38 cellular contexts compared by ENCODE assay signal in genomic region chr2:16362611-16363010, GRCh38.
"Had no signal": no experiment of that assay in that cellular context is flagged by ENCODE, and none has a peak within 500 bp of the region (broad histone marks: within the 10 kb centered on the region; RNA-seq: fewer than 3 reads in every experiment).

No MANE protein-coding gene starts in this region.

- H3K9me3 Mint-ChIP-seq: activated naive CD4-positive, alpha-beta T cell treated with anti-CD3 and anti-CD28 coated beads for 36 hours; activated naive CD4-positive, alpha-beta T cell treated with anti-CD3 and anti-CD28 coated beads, Interleukin-2, amount 10 ng/mL, durations not matched to agents 7 days and 5 days; activated T-cell treated with anti-CD3 and anti-CD28 coated beads, Interleukin-2, amount 50 U/mL, for 4 hours; activated T-helper 1 cell treated with anti-CD3 and anti-CD28 coated beads, Interleukin-12 subunit alpha, Interleukin-12 subunit beta, Interleukin-2, Interleukin-4 antibody, amounts not matched to agents 30 ng/mL and 10 ng/mL and 1 ng/mL, durations not matched to agents 14 hours and 24 hours and 36 hours; activated T-helper 2 cell treated with anti-CD3 and anti-CD28 coated beads, Interferon-gamma antibody, Interleukin-2, Interleukin-4, amounts not matched to agents 10 μg/mL and 5 μg/mL and 100 μg/mL, durations not matched to agents 14 hours and 24 hours and 36 hours had no signal

- H3K4me3 ChIP-seq: adrenal gland, ascending aorta, body of pancreas, breast epithelium, cardiac muscle cell had no signal

- H3K36me3 Mint-ChIP-seq: activated naive CD4-positive, alpha-beta T cell treated with anti-CD3 and anti-CD28 coated beads, Interleukin-2, amount 10 ng/mL, durations not matched to agents 7 days and 5 days; activated naive CD4-positive, alpha-beta T cell treated with anti-CD3 and anti-CD28 coated beads, Interleukin-2, amount 50 U/mL, for 24 hours; activated naive CD4-positive, alpha-beta T cell treated with anti-CD3 and anti-CD28 coated beads, Interleukin-2, amount 50 U/mL, for 72 hours; activated naive CD8-positive, alpha-beta T cell; activated naive CD8-positive, alpha-beta T cell treated with anti-CD3 and anti-CD28 coated beads for 36 hours; activated naive CD8-positive, alpha-beta T cell treated with anti-CD3 and anti-CD28 coated beads, Interleukin-2, amount 10 ng/mL, durations not matched to agents 7 days and 5 days; brain had no signal

- H3K4me3 Mint-ChIP-seq: activated naive CD4-positive, alpha-beta T cell treated with anti-CD3 and anti-CD28 coated beads for 36 hours; activated naive CD4-positive, alpha-beta T cell treated with anti-CD3 and anti-CD28 coated beads, Interleukin-2, amount 10 ng/mL, durations not matched to agents 7 days and 5 days; activated naive CD4-positive, alpha-beta T cell treated with anti-CD3 and anti-CD28 coated beads, Interleukin-2, amount 50 U/mL, for 24 hours; activated naive CD8-positive, alpha-beta T cell; activated naive CD8-positive, alpha-beta T cell treated with anti-CD3 and anti-CD28 coated beads for 36 hours; activated naive CD8-positive, alpha-beta T cell treated with anti-CD3 and anti-CD28 coated beads, Interleukin-2, amount 10 ng/mL, durations not matched to agents 7 days and 5 days; activated naive CD8-positive, alpha-beta T cell treated with anti-CD3 and anti-CD28 coated beads, Interleukin-2, amount 50 U/mL, for 24 hours; activated T-cell treated with anti-CD3 and anti-CD28 coated beads, Interleukin-2, amount 50 U/mL, for 24 hours; activated T-cell treated with anti-CD3 and anti-CD28 coated beads, Interleukin-2, amount 50 U/mL, for 4 hours; activated T-cell treated with anti-CD3 and anti-CD28 coated beads, Interleukin-2, amount 50 U/mL, for 72 hours; activated T-helper 1 cell treated with anti-CD3 and anti-CD28 coated beads, Interleukin-12 subunit alpha, Interleukin-12 subunit beta, Interleukin-2, Interleukin-4 antibody, amounts not matched to agents 30 ng/mL and 10 ng/mL and 1 ng/mL, durations not matched to agents 14 hours and 24 hours and 36 hours; activated T-helper 17 cell treated with anti-CD3 and anti-CD28 coated beads, Interleukin-2, amount 50 U/mL, for 72 hours; brain; central memory CD8-positive, alpha-beta T cell had no signal

- H3K4me1 ChIP-seq: adrenal gland, ascending aorta, body of pancreas, breast epithelium had no signal

- H3K4me1 Mint-ChIP-seq: activated naive CD4-positive, alpha-beta T cell treated with anti-CD3 and anti-CD28 coated beads, Interleukin-2, amount 10 ng/mL, durations not matched to agents 7 days and 5 days; activated naive CD4-positive, alpha-beta T cell treated with anti-CD3 and anti-CD28 coated beads, Interleukin-2, amount 50 U/mL, for 24 hours; activated naive CD8-positive, alpha-beta T cell treated with anti-CD3 and anti-CD28 coated beads for 36 hours; activated naive CD8-positive, alpha-beta T cell treated with anti-CD3 and anti-CD28 coated beads, Interleukin-2, amount 10 ng/mL, durations not matched to agents 7 days and 5 days; activated naive CD8-positive, alpha-beta T cell treated with anti-CD3 and anti-CD28 coated beads, Interleukin-2, amount 50 U/mL, for 24 hours; activated T-helper 17 cell treated with anti-CD3 and anti-CD28 coated beads, Interleukin-2, amount 50 U/mL, for 72 hours; brain; central memory CD8-positive, alpha-beta T cell had no signal

- H3K27ac Mint-ChIP-seq: activated naive CD4-positive, alpha-beta T cell treated with anti-CD3 and anti-CD28 coated beads for 36 hours; activated naive CD4-positive, alpha-beta T cell treated with anti-CD3 and anti-CD28 coated beads, Interleukin-2, amount 10 ng/mL, durations not matched to agents 7 days and 5 days; activated naive CD4-positive, alpha-beta T cell treated with anti-CD3 and anti-CD28 coated beads, Interleukin-2, amount 50 U/mL, for 24 hours; activated naive CD4-positive, alpha-beta T cell treated with anti-CD3 and anti-CD28 coated beads, Interleukin-2, amount 50 U/mL, for 72 hours; activated naive CD8-positive, alpha-beta T cell; activated naive CD8-positive, alpha-beta T cell treated with anti-CD3 and anti-CD28 coated beads for 36 hours; activated naive CD8-positive, alpha-beta T cell treated with anti-CD3 and anti-CD28 coated beads, Interleukin-2, amount 10 ng/mL, durations not matched to agents 7 days and 5 days; activated naive CD8-positive, alpha-beta T cell treated with anti-CD3 and anti-CD28 coated beads, Interleukin-2, amount 50 U/mL, for 24 hours; activated T-cell treated with anti-CD3 and anti-CD28 coated beads, Interleukin-2, amount 50 U/mL, for 24 hours; activated T-cell treated with anti-CD3 and anti-CD28 coated beads, Interleukin-2, amount 50 U/mL, for 72 hours; activated T-helper 1 cell treated with anti-CD3 and anti-CD28 coated beads, Interleukin-12 subunit alpha, Interleukin-12 subunit beta, Interleukin-2, Interleukin-4 antibody, amounts not matched to agents 30 ng/mL and 10 ng/mL and 1 ng/mL, durations not matched to agents 14 hours and 24 hours and 36 hours; activated T-helper 17 cell treated with anti-CD3 and anti-CD28 coated beads, Interleukin-2, amount 50 U/mL, for 72 hours; activated T-helper 2 cell treated with anti-CD3 and anti-CD28 coated beads, Interferon-gamma antibody, Interleukin-2, Interleukin-4, amounts not matched to agents 10 μg/mL and 5 μg/mL and 100 μg/mL, durations not matched to agents 14 hours and 24 hours and 36 hours; brain had no signal

- H3K9me3 ChIP-seq: adrenal gland, ascending aorta, body of pancreas had no signal

- H3K27me3 Mint-ChIP-seq: activated naive CD4-positive, alpha-beta T cell treated with anti-CD3 and anti-CD28 coated beads, Interleukin-2, amount 10 ng/mL, durations not matched to agents 7 days and 5 days; activated naive CD8-positive, alpha-beta T cell treated with anti-CD3 and anti-CD28 coated beads, Interleukin-2, amount 10 ng/mL, durations not matched to agents 7 days and 5 days; activated T-cell treated with anti-CD3 and anti-CD28 coated beads, Interleukin-2, amount 50 U/mL, for 24 hours; activated T-helper 17 cell treated with anti-CD3 and anti-CD28 coated beads, Interleukin-2, amount 50 U/mL, for 72 hours; brain; central memory CD8-positive, alpha-beta T cell had no signal

- DNase-seq: activated effector memory CD4-positive, alpha-beta T cell treated with anti-CD3 and anti-CD28 coated beads, Interleukin-2, amount 50 U/mL, for 16 hours; activated effector memory CD4-positive, alpha-beta T cell treated with Interleukin-2 at 50 U/mL for 16 hours; activated gamma-delta T cell; activated gamma-delta T cell treated with Interleukin-2 at 50 U/mL for 16 hours; activated naive CD4-positive, alpha-beta T cell; activated naive CD4-positive, alpha-beta T cell treated with anti-CD3 and anti-CD28 coated beads for 36 hours; activated naive CD4-positive, alpha-beta T cell treated with anti-CD3 and anti-CD28 coated beads, Interleukin-2, amount 10 ng/mL, durations not matched to agents 7 days and 5 days; activated naive CD4-positive, alpha-beta T cell treated with anti-CD3 and anti-CD28 coated beads, Interleukin-2, amount 50 U/mL, for 16 hours; activated naive CD4-positive, alpha-beta T cell treated with Interleukin-2 at 50 U/mL for 16 hours; activated naive CD8-positive, alpha-beta T cell treated with anti-CD3 and anti-CD28 coated beads for 36 hours; activated naive CD8-positive, alpha-beta T cell treated with anti-CD3 and anti-CD28 coated beads, Interleukin-2, amount 10 ng/mL, durations not matched to agents 7 days and 5 days; activated naive CD8-positive, alpha-beta T cell treated with anti-CD3 and anti-CD28 coated beads, Interleukin-2, amount 50 U/mL, for 24 hours; activated T-cell treated with anti-CD3 and anti-CD28 coated beads, Interleukin-2, amount 50 U/mL, for 1 hour; activated T-cell treated with anti-CD3 and anti-CD28 coated beads, Interleukin-2, amount 50 U/mL, for 24 hours; activated T-cell treated with anti-CD3 and anti-CD28 coated beads, Interleukin-2, amount 50 U/mL, for 4 hours; activated T-cell treated with anti-CD3 and anti-CD28 coated beads, Interleukin-2, amount 50 U/mL, for 48 hours; activated T-cell treated with anti-CD3 and anti-CD28 coated beads, Interleukin-2, amount 50 U/mL, for 72 hours; adrenal gland; amniotic stem cell; amygdala; anterior cingulate cortex; aorta; body of pancreas; brain microvascular endothelial cell; caudate nucleus; central memory CD4-positive, alpha-beta T cell; cerebellar nuclear complex had no signal

- H3K36me3 ChIP-seq: adrenal gland, ascending aorta, brain microvascular endothelial cell, breast epithelium, cardiac muscle cell had no signal

- H3K27me3 ChIP-seq: adrenal gland, ascending aorta, body of pancreas, brain microvascular endothelial cell, breast epithelium, cardiac muscle cell had no signal
